ENCODE assay signal across 20 cellular contexts in the genomic region with DNA sequence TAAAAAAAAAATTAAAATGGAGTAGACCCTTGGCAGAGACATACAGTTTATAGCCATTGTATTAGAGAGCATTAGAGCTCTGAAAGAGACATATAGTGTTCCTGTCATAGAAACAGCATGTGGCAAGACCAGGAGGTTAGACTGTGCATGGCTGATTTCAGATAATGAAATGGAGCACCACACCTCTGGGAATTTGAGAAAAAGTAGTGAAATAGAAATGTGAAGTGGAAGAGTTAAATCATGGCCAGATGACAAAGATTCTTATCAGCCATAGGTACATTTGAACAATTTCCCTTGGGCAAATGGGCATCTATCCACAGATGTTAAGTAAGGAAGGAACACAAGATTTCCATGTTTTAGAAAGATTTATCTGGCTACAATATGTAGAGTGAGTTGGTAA.
"Had no signal": no experiment of that assay in that cellular context is flagged by ENCODE, and none has a peak within 500 bp of the region (broad histone marks: within the 10 kb centered on the region; RNA-seq: fewer than 3 reads in every experiment).

No MANE protein-coding gene starts in this region.

- H3K27me3 ChIP-seq: dorsolateral prefrontal cortex, heart left ventricle, right lobe of liver, stomach, transverse colon had no signal

- H3K4me1 Mint-ChIP-seq: naive thymus-derived CD4-positive, alpha-beta T cell; nephron progenitor cell had no signal

- DNase-seq: cortex of kidney; dorsolateral prefrontal cortex; effector CD8-positive, alpha-beta T cell; foreskin melanocyte; heart left ventricle; hypothalamus; mammary epithelial cell; naive thymus-derived CD4-positive, alpha-beta T cell; nephron progenitor cell; psoas muscle; retina; right lobe of liver; stimulated activated CD4-positive, alpha-beta T cell treated with anti-CD3 and anti-CD28 coated beads, Interleukin-15, amount 100 ng/mL, for 24 hours; stimulated activated CD4-positive, alpha-beta T cell treated with anti-CD3 and anti-CD28 coated beads, Interleukin-1b, Interleukin-23, amount 100 ng/mL, for 48 hours; stimulated activated naive CD4-positive, alpha-beta T cell; stomach; substantia nigra; transverse colon had no signal

- H3K4me3 ChIP-seq: dorsolateral prefrontal cortex, heart left ventricle, psoas muscle, right lobe of liver, stomach, thoracic aorta, transverse colon had no signal

- H3K27ac Mint-ChIP-seq: naive thymus-derived CD4-positive, alpha-beta T cell; nephron progenitor cell had no signal

- H3K9me3 Mint-ChIP-seq: nephron progenitor cell had no signal

- H3K4me3 Mint-ChIP-seq: naive thymus-derived CD4-positive, alpha-beta T cell; nephron progenitor cell had no signal

- H3K27me3 Mint-ChIP-seq: naive thymus-derived CD4-positive, alpha-beta T cell had no signal

- H3K27ac ChIP-seq: dorsolateral prefrontal cortex, heart left ventricle, psoas muscle, right lobe of liver, stomach, thoracic aorta, transverse colon had no signal

- ATAC-seq: heart left ventricle; left lobe of liver; naive thymus-derived CD4-positive, alpha-beta T cell; psoas muscle; right lobe of liver had no signal

- H3K36me3 ChIP-seq: heart left ventricle, right lobe of liver, stomach, thoracic aorta, transverse colon had no signal

- H3K36me3 Mint-ChIP-seq: naive thymus-derived CD4-positive, alpha-beta T cell had no signal

- H3K4me1 ChIP-seq: heart left ventricle, psoas muscle, right lobe of liver, stomach, transverse colon had no signal

- H3K9me3 ChIP-seq: heart left ventricle, psoas muscle, right lobe of liver, stomach, thoracic aorta, transverse colon had no signal
